In the genomic region with DNA sequence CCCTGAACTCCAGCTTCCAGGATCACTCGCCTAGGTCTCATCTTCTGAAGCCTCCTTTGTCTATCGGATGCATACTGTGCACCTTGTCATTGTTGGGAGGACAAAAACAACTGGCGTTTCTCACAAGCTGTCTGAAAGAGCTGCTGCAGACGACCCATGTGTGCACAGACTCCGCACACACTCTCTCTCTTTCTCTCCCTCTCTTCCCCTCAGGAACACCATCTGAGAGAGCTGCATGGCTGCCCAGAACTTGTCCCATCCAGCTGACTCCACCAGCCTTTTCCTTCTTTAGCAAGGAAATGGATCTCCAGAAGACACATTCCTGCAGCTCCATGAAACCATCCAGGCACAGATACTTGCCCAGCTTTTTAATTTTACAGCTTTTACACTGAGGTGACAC, we compare ENCODE assay signal across 1 cellular context.
TF ChIP-seq lines count a peak whose summit lies in the region.

No MANE protein-coding gene starts in this region.

TF ChIP-seq in WTC11, 78 proteins besides CTCF, POLR2A, EP300 and RAD21 (continued from another document):
- no peak for TF ChIP-seq HMGXB4 (CRISPR knock-in tag; IDR thresholded peaks at IDR 0.05)
- TF ChIP-seq ZSCAN18 (CRISPR knock-in tag; IDR thresholded peaks at IDR 0.05): no peak
- TF ChIP-seq ZNF671 (CRISPR knock-in tag; IDR thresholded peaks at IDR 0.05): no peak
- TF ChIP-seq SMAD3 (CRISPR knock-in tag; IDR thresholded peaks at IDR 0.05; ENCODE audit: borderline replicate concordance): no peak
- no peak for TF ChIP-seq CREM (CRISPR knock-in tag; IDR thresholded peaks at IDR 0.05)
- no peak for TF ChIP-seq NFE2L1 (CRISPR knock-in tag; IDR thresholded peaks at IDR 0.05)
- TF ChIP-seq ZBTB43 (CRISPR knock-in tag; IDR thresholded peaks at IDR 0.05): no peak
- TF ChIP-seq MXD4 (CRISPR knock-in tag; IDR thresholded peaks at IDR 0.05; ENCODE audit: borderline replicate concordance): no peak
- no peak for TF ChIP-seq CREB1 (CRISPR knock-in tag; IDR thresholded peaks at IDR 0.05)
